In the genomic region with DNA sequence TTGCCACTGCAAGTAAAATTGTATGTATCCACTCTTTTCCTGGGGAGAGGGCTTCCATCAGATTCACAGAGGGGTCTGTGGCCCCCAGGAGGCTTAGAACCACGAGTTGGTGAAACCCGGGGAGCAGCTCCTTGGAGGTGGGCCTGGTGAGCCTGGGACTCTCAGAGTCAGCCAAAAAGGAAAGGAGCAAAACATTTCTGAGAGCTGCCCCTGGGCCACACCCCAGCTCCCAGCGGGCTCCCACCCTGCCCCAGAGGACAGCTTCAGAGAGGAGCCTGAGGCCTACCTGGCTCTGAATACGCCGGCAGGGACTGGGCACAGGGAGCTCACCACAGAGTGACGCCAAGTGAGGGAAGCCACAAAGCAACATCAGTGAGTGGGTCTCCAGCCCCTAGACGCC, we compare ENCODE assay signal across 19 cellular contexts.
"Had no signal": no experiment of that assay in that cellular context is flagged by ENCODE, and none has a peak within 500 bp of the region (broad histone marks: within the 10 kb centered on the region; RNA-seq: fewer than 3 reads in every experiment).

No MANE protein-coding gene starts in this region.

- H3K9me3 ChIP-seq: SJCRH30 had no signal

- H3K27me3 Mint-ChIP-seq: T-cell had no signal

- DNase-seq: KBM-7, MM.1S, MV-4-11, NCI-H1048, NCI-H1105, NCI-H1417, NCI-H1436 treated with DMSO at 0.1 percent for 48 hours, NCI-H1694, NCI-H187 treated with DMSO at 0.1 percent for 48 hours, NCI-H2029 treated with DMSO at 0.1 percent for 48 hours, NCI-H2107, NCI-H2227 treated with DMSO at 0.1 percent for 48 hours, NCI-H524, NCI-H526 treated with DMSO at 0.1 percent for 48 hours, NCI-H774, RPMI8226, SHP77 treated with DMSO at 0.1 percent for 48 hours, SJCRH30, T-cell had no signal

- H3K36me3 Mint-ChIP-seq: T-cell had no signal

- H3K27ac Mint-ChIP-seq: T-cell had no signal

- H3K36me3 ChIP-seq: SJCRH30 had no signal

- H3K9me3 Mint-ChIP-seq: T-cell had no signal

- H3K27me3 ChIP-seq: SJCRH30 had no signal

- H3K27ac ChIP-seq: SJCRH30 had no signal

- H3K4me1 ChIP-seq: SJCRH30 had no signal

- H3K4me3 Mint-ChIP-seq: T-cell had no signal

- H3K4me3 ChIP-seq: SJCRH30 had no signal
